ENCODE assay signal across 8 cellular contexts in genomic region chr3:179146911-179147570, GRCh38. TPM values are rescaled to one million over a fixed set of nuclear protein-coding genes. Genes with fewer than 3 reads are reported as not detected.
DNase-seq lines count a peak whose midpoint lies in the region; ATAC-seq, FAIRE-seq and TF ChIP-seq lines count a peak whose summit lies in the region.

No MANE protein-coding gene starts in this region.

- in situ Hi-C loops in SK-MEL-5 (cut with HindIII; ENCODE audit: low pct_unique_long_range_greater_than_20kb, low sequenced_read_pairs), result no loop called here

- H3K27ac ChIP-seq in dorsolateral prefrontal cortex (peak overlapping the region; percentile 83 to 99 (median 97)), liver (ENCODE audit: low read depth in 1 of 2, low read length in 2 of 2) (peak overlapping the region; percentile 98), thoracic aorta (peak overlapping the region; percentile 96 to 98)

- H3K27me3 ChIP-seq in dorsolateral prefrontal cortex, result no peaks in the 10 kb centered on the region
- H3K27me3 ChIP-seq in liver (ENCODE audit: control insufficient read depth in 4 of 4, insufficient read depth in 4 of 4, low read length in 3 of 4), result no peaks in the 10 kb centered on the region
- no peaks in the 10 kb centered on the region for H3K27me3 ChIP-seq in thoracic aorta (replicated peaks; ENCODE audit: insufficient read depth)

- FAIRE-seq in A204.1 (lab: Jason Lieb, UNC), result peak; percentile 88

- H3K4me3 ChIP-seq in dorsolateral prefrontal cortex (peak overlapping the region; percentile 50 to 99 (median 93)), liver (ENCODE audit: low read depth in 1 of 3, low read length in 3 of 3) (peak overlapping the region; percentile 63 to 98 (median 91)), thoracic aorta (peak overlapping the region; percentile 96)

- H3K9ac ChIP-seq in liver (ENCODE audit: low read depth in 1 of 2, low read length in 2 of 2), result peak overlapping the region; percentile 89 to 95

- 3% methylated on average over 18 of the region's 18 CpGs for WGBS in liver

- H3K4me1 ChIP-seq in liver (ENCODE audit: control insufficient read depth in 4 of 4, insufficient read depth in 4 of 4, low read length in 3 of 4) (peaks cover 2 to 18% (median 6%) of the 10 kb centered on the region in 4 donors), thoracic aorta (ENCODE audit: control insufficient read depth in 1 of 2, low read depth in 2 of 2) (peaks cover 15 to 24% of the 10 kb centered on the region in 2 donors)

- intact Hi-C loops in dorsolateral prefrontal cortex (cut with DNase I), result loop anchor here (1.0 to 10.0 kb wide), 6 partner anchors 75 to 415 kb away; partner anchors contain the start of genes ACTL6A (in 1 of the 2) and ZMAT3 (in 1 of the 2)

- peak; percentile 79 to 88 for TF ChIP-seq RAD21 in liver (IDR thresholded peaks at IDR 0.05)

- TF ChIP-seq CTCF in dorsolateral prefrontal cortex (IDR thresholded peaks at IDR 0.05 in 54 of 56, conservative IDR thresholded peaks at IDR 0.05 in 2 of 56; ENCODE audit: low read depth in 1 of 56, partially characterized antibody in 56 of 56), result peak; percentile 42 to 81 (median 70)
- peak; percentile 62 for TF ChIP-seq CTCF in liver (IDR thresholded peaks at IDR 0.05; ENCODE audit: low read depth, low read length, missing input control)
- TF ChIP-seq CTCF in thoracic aorta (IDR thresholded peaks at IDR 0.05), result peak; percentile 68

- no peaks in the 10 kb centered on the region for H3K9me3 ChIP-seq in liver (ENCODE audit: control insufficient read depth in 4 of 4, low read length in 3 of 4)
- no peaks in the 10 kb centered on the region for H3K9me3 ChIP-seq in thoracic aorta

- ATAC-seq in HG02588 (IDR thresholded peaks at IDR 0.05; ENCODE audit: unreplicated experiment) (peak; percentile 19), thoracic aorta (ENCODE audit: insufficient number of reproducible peaks, low FRiP score, low read depth) (peak; percentile 58)

- no peaks in the 10 kb centered on the region for H3K36me3 ChIP-seq in liver (ENCODE audit: control insufficient read depth in 4 of 4, insufficient read depth in 3 of 4, low read depth in 1 of 4, low read length in 3 of 4)
- H3K36me3 ChIP-seq in thoracic aorta, result no peaks in the 10 kb centered on the region

- DNase-seq in GDM1 (lab: John Stamatoyannopoulos, UW), result peak; percentile 48
- peak; percentile 93 for DNase-seq in NAMALWA (ENCODE audit: low spot score)
- DNase-seq in SK-MEL-5 (ENCODE audit: low read depth, low spot score), result peak; percentile 85
- peak in 1 of 10 donors; percentile 30 for DNase-seq in dorsolateral prefrontal cortex
- DNase-seq in thoracic aorta (ENCODE audit: low spot score), result no peak

TF ChIP-seq in liver, 16 proteins besides CTCF, POLR2A, EP300 and RAD21:
- TF ChIP-seq GABPA (IDR thresholded peaks at IDR 0.05 in 1 of 2, conservative IDR thresholded peaks at IDR 0.05 in 1 of 2) (no peak), NR2F2 (IDR thresholded peaks at IDR 0.05) (no peak), FOXA2 (IDR thresholded peaks at IDR 0.05) (peak; percentile 79), HNF4A (conservative IDR thresholded peaks at IDR 0.05) (peak in 1 of 2 donors; percentile 22), SP1 (IDR thresholded peaks at IDR 0.05) (no peak), TAF1 (conservative IDR thresholded peaks at IDR 0.05) (no peak), ZBTB33 (IDR thresholded peaks at IDR 0.05) (no peak), YY1 (IDR thresholded peaks at IDR 0.05) (no peak), ATF3 (IDR thresholded peaks at IDR 0.05) (no peak)
- TF ChIP-seq, protein P1, sequence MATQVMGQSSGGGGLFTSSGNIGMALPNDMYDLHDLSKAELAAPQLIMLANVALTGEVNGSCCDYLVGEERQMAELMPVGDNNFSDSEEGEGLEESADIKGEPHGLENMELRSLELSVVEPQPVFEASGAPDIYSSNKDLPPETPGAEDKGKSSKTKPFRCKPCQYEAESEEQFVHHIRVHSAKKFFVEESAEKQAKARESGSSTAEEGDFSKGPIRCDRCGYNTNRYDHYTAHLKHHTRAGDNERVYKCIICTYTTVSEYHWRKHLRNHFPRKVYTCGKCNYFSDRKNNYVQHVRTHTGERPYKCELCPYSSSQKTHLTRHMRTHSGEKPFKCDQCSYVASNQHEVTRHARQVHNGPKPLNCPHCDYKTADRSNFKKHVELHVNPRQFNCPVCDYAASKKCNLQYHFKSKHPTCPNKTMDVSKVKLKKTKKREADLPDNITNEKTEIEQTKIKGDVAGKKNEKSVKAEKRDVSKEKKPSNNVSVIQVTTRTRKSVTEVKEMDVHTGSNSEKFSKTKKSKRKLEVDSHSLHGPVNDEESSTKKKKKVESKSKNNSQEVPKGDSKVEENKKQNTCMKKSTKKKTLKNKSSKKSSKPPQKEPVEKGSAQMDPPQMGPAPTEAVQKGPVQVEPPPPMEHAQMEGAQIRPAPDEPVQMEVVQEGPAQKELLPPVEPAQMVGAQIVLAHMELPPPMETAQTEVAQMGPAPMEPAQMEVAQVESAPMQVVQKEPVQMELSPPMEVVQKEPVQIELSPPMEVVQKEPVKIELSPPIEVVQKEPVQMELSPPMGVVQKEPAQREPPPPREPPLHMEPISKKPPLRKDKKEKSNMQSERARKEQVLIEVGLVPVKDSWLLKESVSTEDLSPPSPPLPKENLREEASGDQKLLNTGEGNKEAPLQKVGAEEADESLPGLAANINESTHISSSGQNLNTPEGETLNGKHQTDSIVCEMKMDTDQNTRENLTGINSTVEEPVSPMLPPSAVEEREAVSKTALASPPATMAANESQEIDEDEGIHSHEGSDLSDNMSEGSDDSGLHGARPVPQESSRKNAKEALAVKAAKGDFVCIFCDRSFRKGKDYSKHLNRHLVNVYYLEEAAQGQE (IDR thresholded peaks at IDR 0.05), result no peak

RNA-seq across cellular contexts. Expression of gene PIK3CA, which starts 1.1 kb away (rescaled TPM):
- total RNA-seq in SK-MEL-5 (2014; rRNA removed; shearing (Covaris generic)), result 12.7 and 13.2 TPM in 2 replicates
- 5.1 and 7.2 TPM in 2 replicates for polyA plus RNA-seq in SK-MEL-5 (2015; cell fraction: cytosol; rRNA removed)
- 13.2 and 15.9 TPM in 2 replicates for polyA plus RNA-seq in SK-MEL-5 (2015; cell fraction: nucleus; rRNA removed)
- total RNA-seq in dorsolateral prefrontal cortex (10 to 100 TPM; 25.8 to 58.1 (median 42.6) TPM), liver (10 to 100 TPM; 10.6 to 14.6 TPM), thoracic aorta (10 to 100 TPM; 33.9 to 39.5 TPM)
- 1 to 10 TPM; 3.6 to 3.9 TPM for polyA plus RNA-seq in liver
